In the genomic region with DNA sequence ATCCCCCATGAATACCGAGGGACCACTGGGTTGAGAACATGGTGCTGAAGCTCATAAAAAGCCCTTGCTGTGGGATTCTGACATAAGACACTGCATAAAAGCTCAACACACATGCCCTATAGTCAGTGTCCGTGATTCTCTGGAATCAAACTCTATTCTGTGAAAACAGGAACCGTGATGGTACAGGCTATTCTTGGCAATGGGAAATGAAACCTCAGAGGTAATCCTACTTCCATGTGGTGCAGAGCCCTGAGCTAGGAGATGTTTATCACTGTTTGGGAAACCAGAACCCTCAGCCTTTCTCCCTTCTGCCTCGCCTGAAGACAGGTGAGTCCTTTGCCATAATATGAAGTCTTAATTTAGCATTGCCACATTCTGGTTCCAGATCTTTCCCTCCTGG, we compare ENCODE assay signal across 16 cellular contexts.
DNase-seq lines count a peak whose midpoint lies in the region; ATAC-seq and TF ChIP-seq lines count a peak whose summit lies in the region.
"Had no signal": no experiment of that assay in that cellular context is flagged by ENCODE, and none has a peak within 500 bp of the region (broad histone marks: within the 10 kb centered on the region; RNA-seq: fewer than 3 reads in every experiment).

No MANE protein-coding gene starts in this region.

- peak overlapping the region in 3 of 8 donors; percentile 7 to 41 (median 17) for H3K4me3 Mint-ChIP-seq in naive B cell
- H3K4me3 Mint-ChIP-seq: activated T-cell treated with anti-CD3 and anti-CD28 coated beads, Interleukin-2, amount 50 U/mL, for 24 hours had no signal

- in situ Hi-C loops in G401 (cut with HindIII; ENCODE audit: low sequenced_read_pairs), result no loop called here

- H4K20me1 ChIP-seq in OCI-LY7 (ENCODE audit: insufficient read depth, low read length), result no peaks in the 10 kb centered on the region

- POLR2A ChIA-PET in OCI-LY7 (lab: Charles Lee), result interaction anchor here (0.6 to 1.6 kb wide), 5 partner anchors 13 to 150 kb away, joined by 3 to 5 read pairs (median 4); no protein-coding TSS in a partner anchor

- H3K4me3 ChIP-seq in OCI-LY7 (ENCODE audit: low read depth, low read length, poor library complexity, severe bottlenecking), result no peak overlapping the region
- H3K4me3 ChIP-seq: colonic mucosa, smooth muscle cell, thyroid gland had no signal

- peaks cover 26 to 37% (median 32%) of the 10 kb centered on the region in 3 donors for H3K4me1 Mint-ChIP-seq in naive B cell

- no peak overlapping the region for H2AFZ ChIP-seq in OCI-LY7 (ENCODE audit: low read length)

- no peaks in the 10 kb centered on the region for H3K36me3 ChIP-seq in OCI-LY7 (ENCODE audit: insufficient read depth, low read length)
- H3K36me3 ChIP-seq: colonic mucosa, thyroid gland had no signal

- H3K79me2 ChIP-seq in OCI-LY7 (ENCODE audit: insufficient read depth, low read depth, low read length), result no peaks in the 10 kb centered on the region

- intact Hi-C loops in OCI-LY7 (cut with micrococcal nuclease; ENCODE audit: unreplicated experiment), result no loop called here

- DNase-seq in G401 (ENCODE audit: low spot score) (peak; percentile 56), OCI-LY7 (ENCODE audit: low spot score) (peak; percentile 55), naive B cell (peak; percentile 43), NCI-H1092 (lab: John Stamatoyannopoulos, UW) (no peak), NCI-H774 (lab: John Stamatoyannopoulos, UW) (no peak), AML-193 (lab: John Stamatoyannopoulos, UW) (no peak)
- DNase-seq: activated CD4-positive, alpha-beta T cell treated with anti-CD3 and anti-CD28 coated beads, Interleukin-2, amount 50 U/mL, for 48 hours; activated T-cell treated with anti-CD3 and anti-CD28 coated beads, Interleukin-2, amount 50 U/mL, for 24 hours; colonic mucosa; NCI-H187; NCI-H446 treated with DMSO at 0.1 percent for 48 hours; thyroid gland had no signal

- no peaks in the 10 kb centered on the region for H3K9me3 Mint-ChIP-seq in naive B cell
- H3K9me3 Mint-ChIP-seq: activated naive CD4-positive, alpha-beta T cell treated with anti-CD3 and anti-CD28 coated beads, Interleukin-2, amount 50 U/mL, for 24 hours; activated T-cell treated with anti-CD3 and anti-CD28 coated beads, Interleukin-2, amount 50 U/mL, for 24 hours had no signal

- H3K36me3 Mint-ChIP-seq in naive B cell, result no peaks in the 10 kb centered on the region
- H3K36me3 Mint-ChIP-seq: activated naive CD4-positive, alpha-beta T cell treated with anti-CD3 and anti-CD28 coated beads, Interleukin-2, amount 50 U/mL, for 24 hours had no signal

- peaks cover 41% of the 10 kb centered on the region for H3K4me1 ChIP-seq in OCI-LY7 (ENCODE audit: insufficient read depth, low read length, poor library complexity, severe bottlenecking)
- H3K4me1 ChIP-seq: colonic mucosa, thyroid gland had no signal

- H3K27ac Mint-ChIP-seq in naive B cell, result peak overlapping the region in 3 of 6 donors; percentile 3 to 35 (median 5)
- H3K27ac Mint-ChIP-seq: activated naive CD4-positive, alpha-beta T cell treated with anti-CD3 and anti-CD28 coated beads, Interleukin-2, amount 50 U/mL, for 24 hours; activated T-cell treated with anti-CD3 and anti-CD28 coated beads, Interleukin-2, amount 50 U/mL, for 24 hours had no signal

- no peaks in the 10 kb centered on the region for H3K27me3 Mint-ChIP-seq in naive B cell
- H3K27me3 Mint-ChIP-seq: activated naive CD4-positive, alpha-beta T cell treated with anti-CD3 and anti-CD28 coated beads, Interleukin-2, amount 50 U/mL, for 24 hours; activated T-cell treated with anti-CD3 and anti-CD28 coated beads, Interleukin-2, amount 50 U/mL, for 24 hours had no signal

- no TSS peak for BruUV-seq in OCI-LY7 (replicated peaks; lab: Mats Ljungman, UMichigan)

- CTCF ChIA-PET in OCI-LY7 (lab: Charles Lee; ENCODE audit: unreplicated experiment), result interaction anchor here (0.6 to 1.3 kb wide), 3 partner anchors 46 to 93 kb away, joined by 3 read pairs; no protein-coding TSS in a partner anchor

- no peaks in the 10 kb centered on the region for H3K9me2 ChIP-seq in OCI-LY7 (ENCODE audit: insufficient read depth, low read length)

- no peaks in the 10 kb centered on the region for H3K9me3 ChIP-seq in OCI-LY7 (ENCODE audit: low read length)
- H3K9me3 ChIP-seq: colonic mucosa, thyroid gland had no signal

- peak overlapping the region; percentile 38 for H3K4me2 ChIP-seq in OCI-LY7 (ENCODE audit: low read length)
- H3K4me2 ChIP-seq: smooth muscle cell had no signal

- H3K27ac ChIP-seq in OCI-LY7 (ENCODE audit: low read depth, low read length, poor library complexity, severe bottlenecking), result peak overlapping the region; percentile 24
- H3K27ac ChIP-seq: colonic mucosa, thyroid gland had no signal

- peak; percentile 46 for ATAC-seq in HG02885 (IDR thresholded peaks at IDR 0.05; ENCODE audit: poor library complexity, unreplicated experiment)
- peak; percentile 87 to 89 for ATAC-seq in naive B cell (ENCODE audit: low read depth in 2 of 2)
- ATAC-seq in HG03045 (IDR thresholded peaks at IDR 0.05; ENCODE audit: unreplicated experiment), result no peak

- TF ChIP-seq CTCF in OCI-LY7 (conservative IDR thresholded peaks at IDR 0.05; ENCODE audit: low read length), result no peak

Comparison
In these comparisons a context has a peak if more than half of its experiments do, and no peak if none do; other contexts are left out.
1. DNase-seq: peak in G401 (single experiment), OCI-LY7 (single experiment) and naive B cell (single experiment); none in NCI-H1092 (single experiment), NCI-H774 (single experiment) and AML-193 (0 of 2).